1 cellular context compared by ENCODE assay signal in genomic region chr20:35186691-35187289, GRCh38.
TF ChIP-seq lines count a peak whose summit lies in the region.

No MANE protein-coding gene starts in this region.

TF ChIP-seq in HepG2, 621 proteins besides CTCF, POLR2A, EP300 and RAD21:
- TF ChIP-seq CEBPG (CRISPR knock-in tag; IDR thresholded peaks at IDR 0.05) (0 out of 2 replicates have a peak, but pooled peaks have one; percentile 5), ZNF121 (CRISPR knock-in tag; IDR thresholded peaks at IDR 0.05) (peak; percentile 74), SRY (CRISPR knock-in tag; IDR thresholded peaks at IDR 0.05) (0 out of 2 replicates have a peak, but pooled peaks have one; percentile 21), NRL (CRISPR knock-in tag; IDR thresholded peaks at IDR 0.05; ENCODE audit: borderline replicate concordance) (0 out of 2 replicates have a peak, but pooled peaks have one; percentile 29)
TF ChIP-seq in HepG2: peak in this region for 4; not testable (repeated sequence) for 617.
